In genomic region chr1:28248273-28249012, GRCh38 we compare ENCODE assay signal across 8 cellular contexts. TPM values are rescaled to one million over a fixed set of nuclear protein-coding genes. Genes with fewer than 3 reads are reported as not detected.
DNase-seq lines count a peak whose midpoint lies in the region; ATAC-seq and TF ChIP-seq lines count a peak whose summit lies in the region.

No MANE protein-coding gene starts in this region.

- ATAC-seq in upper lobe of left lung (ENCODE audit: low FRiP score in 2 of 2), result peak; percentile 86 to 90

- peaks cover 60% of the 10 kb centered on the region for H3K4me1 ChIP-seq in left ventricle myocardium inferior
- H3K4me1 ChIP-seq in prostate gland (replicated peaks), result peaks cover 4% of the 10 kb centered on the region
- H3K4me1 ChIP-seq in upper lobe of left lung, result peaks cover 28 to 61% (median 49%) of the 10 kb centered on the region in 4 donors

- H3K27me3 ChIP-seq in left ventricle myocardium inferior (ENCODE audit: low read depth) (no peaks in the 10 kb centered on the region), prostate gland (replicated peaks; ENCODE audit: insufficient read depth) (no peaks in the 10 kb centered on the region), upper lobe of left lung (no peaks in the 10 kb centered on the region)

- TF ChIP-seq EP300 in upper lobe of left lung (IDR thresholded peaks at IDR 0.05), result no peak

- peak overlapping the region; percentile 51 for H3K4me3 ChIP-seq in left ventricle myocardium inferior
- H3K4me3 ChIP-seq in prostate gland, result no peak overlapping the region
- H3K4me3 ChIP-seq in upper lobe of left lung, result peak overlapping the region in 2 of 4 donors; percentile 4 to 33

- peak; percentile 97 for TF ChIP-seq CTCF in left ventricle myocardium inferior (IDR thresholded peaks at IDR 0.05; ENCODE audit: borderline replicate concordance)
- peak; percentile 76 to 87 (median 82) for TF ChIP-seq CTCF in prostate gland (IDR thresholded peaks at IDR 0.05)
- peak; percentile 81 to 90 (median 84) for TF ChIP-seq CTCF in upper lobe of left lung (IDR thresholded peaks at IDR 0.05)

- H3K36me3 ChIP-seq in left ventricle myocardium inferior (no peaks in the 10 kb centered on the region), prostate gland (no peaks in the 10 kb centered on the region), upper lobe of left lung (no peaks in the 10 kb centered on the region)

- TF ChIP-seq POLR2A in prostate gland (IDR thresholded peaks at IDR 0.05), result no peak
- TF ChIP-seq POLR2A in upper lobe of left lung (IDR thresholded peaks at IDR 0.05), result no peak

- H3K27ac ChIP-seq in left ventricle myocardium inferior (replicated peaks) (peak overlapping the region; percentile 94), prostate gland (peak overlapping the region; percentile 82 to 89), upper lobe of left lung (peak overlapping the region; percentile 78 to 91 (median 87))

- DNase-seq in NCI-H187 (lab: John Stamatoyannopoulos, UW) (peak; percentile 33 to 39), NCI-H187 treated with DMSO at 0.1 percent for 48 hours (lab: John Stamatoyannopoulos, UW) (no peak), NCI-H128 (lab: John Stamatoyannopoulos, UW; ENCODE audit: unreplicated experiment) (peak; percentile 39), T-helper 1 cell (peak; percentile 61 to 85 (median 72)), amniotic stem cell (lab: John Stamatoyannopoulos, UW) (peak; percentile 84), left ventricle myocardium inferior (peak; percentile 81), prostate gland (ENCODE audit: low spot score) (peak; percentile 68), upper lobe of left lung (peak in 1 of 2 donors; percentile 89)

- H3K9me3 ChIP-seq in left ventricle myocardium inferior (replicated peaks), result no peaks in the 10 kb centered on the region
- no peaks in the 10 kb centered on the region for H3K9me3 ChIP-seq in prostate gland
- no peaks in the 10 kb centered on the region for H3K9me3 ChIP-seq in upper lobe of left lung

- intact Hi-C loops in left ventricle myocardium inferior (cut with micrococcal nuclease) (no loop called here), prostate gland (cut with DNase I) (no loop called here)

- WGBS in prostate gland, result 8% methylated on average over 12 of the region's 12 CpGs
- WGBS in upper lobe of left lung, 2 donors, result 2 to 6% methylated on average over 10 to 12 of the region's 12 CpGs

RNA-seq across cellular contexts. Expression of gene SESN2, which starts 10.9 kb away (rescaled TPM):
- 3.0 TPM for total RNA-seq in left ventricle myocardium inferior
- 10 to 100 TPM; 11.2 to 27.5 TPM for total RNA-seq in prostate gland
- total RNA-seq in upper lobe of left lung, result 10 to 100 TPM in 5 of 6 donors, 1 to 10 TPM in 1; 9.6 to 18.1 (median 14.5) TPM

RNA-seq across cellular contexts. Expression of gene ATP5IF1, which starts 12.5 kb away (rescaled TPM):
- total RNA-seq in left ventricle myocardium inferior (430 TPM), prostate gland (100 to 1,000 TPM; 171 to 390 TPM), upper lobe of left lung (100 to 1,000 TPM in 5 of 6 donors, 10 to 100 TPM in 1; 86.1 to 320 (median 186) TPM)

RNA-seq across cellular contexts. Expression of gene DNAJC8, which starts 15.6 kb away (rescaled TPM):
- total RNA-seq in left ventricle myocardium inferior, result 55.3 TPM
- 10 to 100 TPM; 43.7 to 60.3 TPM for total RNA-seq in prostate gland
- total RNA-seq in upper lobe of left lung, result 100 to 1,000 TPM in 2 of 6 donors, 10 to 100 TPM in 4; 50.0 to 107 (median 73.5) TPM
